ENCODE assay signal across 9 cellular contexts in genomic region chr1:94805912-94806311, GRCh38. TPM values are rescaled to one million over a fixed set of nuclear protein-coding genes. Genes with fewer than 3 reads are reported as not detected.
A peak's percentile ranks its signal among the peaks of the same experiment; 100 is the strongest.
DNase-seq lines count a peak whose midpoint lies in the region; ATAC-seq and TF ChIP-seq lines count a peak whose summit lies in the region.
"Had no signal": no experiment of that assay in that cellular context is flagged by ENCODE, and none has a peak within 500 bp of the region (broad histone marks: within the 10 kb centered on the region; RNA-seq: fewer than 3 reads in every experiment).

No MANE protein-coding gene starts in this region.

- TF ChIP-seq CTCF in LNCAP (IDR thresholded peaks at IDR 0.05) (peak; percentile 98), astrocyte of the spinal cord (IDR thresholded peaks at IDR 0.05; ENCODE audit: low read depth, low read length) (peak; percentile 95), spleen (IDR thresholded peaks at IDR 0.05 in 8 of 11, conservative IDR thresholded peaks at IDR 0.05 in 3 of 11) (peak; percentile 88 to 97 (median 96))

- H3K9me3 ChIP-seq in CD4-positive, CD25-positive, alpha-beta regulatory T cell (ENCODE audit: control insufficient read depth in 2 of 2, low read length in 2 of 2) = no peaks in the 10 kb centered on the region
- no peaks in the 10 kb centered on the region for H3K9me3 ChIP-seq in T-helper 17 cell (ENCODE audit: control insufficient read depth, low read length, poor library complexity, severe bottlenecking)
- no peaks in the 10 kb centered on the region for H3K9me3 ChIP-seq in spleen

- H3K4me1 ChIP-seq in CD4-positive, CD25-positive, alpha-beta regulatory T cell (ENCODE audit: control insufficient read depth, insufficient read depth, low read length, poor library complexity, severe bottlenecking) = no peaks in the 10 kb centered on the region
- peaks cover 12 to 42% (median 25%) of the 10 kb centered on the region in 6 donors for H3K4me1 ChIP-seq in spleen

- H3K27ac ChIP-seq in CD4-positive, CD25-positive, alpha-beta regulatory T cell (ENCODE audit: insufficient read depth, low read length, poor library complexity, severe bottlenecking) = no peak overlapping the region
- no peak overlapping the region for H3K27ac ChIP-seq in spleen

- H3K27me3 Mint-ChIP-seq in CD4-positive, CD25-positive, alpha-beta regulatory T cell = peaks cover 26% of the 10 kb centered on the region
- peaks cover 15% of the 10 kb centered on the region for H3K27me3 Mint-ChIP-seq in T-helper 17 cell

- DNase-seq in CD4-positive, CD25-positive, alpha-beta regulatory T cell = peak; percentile 5 to 56 (median 39)
- DNase-seq in T-helper 17 cell (peak in 2 of 3 donors; percentile 16 to 35), astrocyte of the spinal cord (ENCODE audit: low read depth, low spot score) (peak; percentile 61), hypothalamus (lab: John Stamatoyannopoulos, UW) (peak in 33 of 51 donors; percentile 5 to 66 (median 34)), spleen (peak; percentile 85)

- H3K4me3 ChIP-seq in CD4-positive, CD25-positive, alpha-beta regulatory T cell (ENCODE audit: low read depth, low read length) = no peak overlapping the region
- H3K4me3 ChIP-seq in astrocyte of the spinal cord (ENCODE audit: low read depth, low read length) (no peak overlapping the region), spleen (peak overlapping the region in 1 of 8 donors; percentile 4)

- in situ Hi-C loops in astrocyte of the spinal cord (cut with HindIII; ENCODE audit: low sequenced_read_pairs) = no loop called here

- no peaks in the 10 kb centered on the region for H3K9me3 Mint-ChIP-seq in CD4-positive, CD25-positive, alpha-beta regulatory T cell

- no peaks in the 10 kb centered on the region for H3K27me3 ChIP-seq in CD4-positive, CD25-positive, alpha-beta regulatory T cell (ENCODE audit: control insufficient read depth, insufficient read depth, low read length)
- H3K27me3 ChIP-seq in spleen (replicated peaks in 1 of 7) = peaks cover 0 to 7% (median 0%) of the 10 kb centered on the region in 7 donors

- intact Hi-C loops in spleen (cut with DNase I; ENCODE audit: low total_unique reads) = loop anchor here (10.0 kb wide), 1 partner anchor 321 kb away; no protein-coding TSS in a partner anchor

- H3K27ac Mint-ChIP-seq in CD4-positive, CD25-positive, alpha-beta regulatory T cell = no peak overlapping the region
- no peak overlapping the region for H3K27ac Mint-ChIP-seq in T-helper 17 cell

- ATAC-seq in CD4-positive, CD25-positive, alpha-beta regulatory T cell (ENCODE audit: low read depth in 2 of 2) = peak in 1 of 2 donors; percentile 58
- peak; percentile 49 for ATAC-seq in GM19351 (IDR thresholded peaks at IDR 0.05; ENCODE audit: unreplicated experiment)
- ATAC-seq in T-helper 17 cell = peak; percentile 77
- ATAC-seq in GM19324 (IDR thresholded peaks at IDR 0.05; ENCODE audit: low FRiP score, unreplicated experiment) = no peak

- H3K4me3 Mint-ChIP-seq in CD4-positive, CD25-positive, alpha-beta regulatory T cell = no peak overlapping the region
- H3K4me3 Mint-ChIP-seq in T-helper 17 cell = no peak overlapping the region

- no peaks in the 10 kb centered on the region for H3K36me3 ChIP-seq in CD4-positive, CD25-positive, alpha-beta regulatory T cell (ENCODE audit: control insufficient read depth, insufficient read depth, low read length)
- no peaks in the 10 kb centered on the region for H3K36me3 ChIP-seq in spleen

- no peak for TF ChIP-seq POLR2A in spleen (IDR thresholded peaks at IDR 0.05)

- 16 to 22% (median 19%) methylated on average over 4 of the region's 4 CpGs for WGBS in spleen, 5 donors

- H3K4me1 Mint-ChIP-seq in CD4-positive, CD25-positive, alpha-beta regulatory T cell = peaks cover 0 to 9% (median 4%) of the 10 kb centered on the region in 4 donors
- peaks cover 16% of the 10 kb centered on the region for H3K4me1 Mint-ChIP-seq in T-helper 17 cell

- no peaks in the 10 kb centered on the region for H3K36me3 Mint-ChIP-seq in CD4-positive, CD25-positive, alpha-beta regulatory T cell
- H3K36me3 Mint-ChIP-seq in T-helper 17 cell (ENCODE audit: low read depth) = no peaks in the 10 kb centered on the region

RNA-seq across cellular contexts. Expression of gene SLC44A3, which starts 14.2 kb away (rescaled TPM):
- not detected for total RNA-seq in CD4-positive, CD25-positive, alpha-beta regulatory T cell
- not detected for polyA plus RNA-seq in CD4-positive, CD25-positive, alpha-beta regulatory T cell
- total RNA-seq in T-helper 17 cell (1 to 10 TPM in 1 of 2 donors, under 1 TPM in 1; 0.68 to 2.1 TPM), spleen (1 to 10 TPM in 3 of 7 donors, under 1 TPM in 4; 0.65 to 4.0 (median 0.97) TPM)
- polyA plus RNA-seq in spleen = under 1 TPM; 0.28 to 0.58 (median 0.32) TPM
- total RNA-seq: T-helper 2 cell treated with Interferon-gamma antibody and Interleukin-4, amounts not matched to agents 100 ng/mL and 5 ng/mL, for 36 hours had no signal

Comparison
In these comparisons a context has a peak if more than half of its experiments do, and no peak if none do; other contexts are left out.
1. DNase-seq: peak in every context shown above with its lines; median percentile 85 in spleen; 61 in astrocyte of the spinal cord; 39 in CD4-positive, CD25-positive, alpha-beta regulatory T cell; 34 in hypothalamus; 26 in T-helper 17 cell.